Comparison of ENCODE assay signal across 10 cellular contexts in the genomic region with DNA sequence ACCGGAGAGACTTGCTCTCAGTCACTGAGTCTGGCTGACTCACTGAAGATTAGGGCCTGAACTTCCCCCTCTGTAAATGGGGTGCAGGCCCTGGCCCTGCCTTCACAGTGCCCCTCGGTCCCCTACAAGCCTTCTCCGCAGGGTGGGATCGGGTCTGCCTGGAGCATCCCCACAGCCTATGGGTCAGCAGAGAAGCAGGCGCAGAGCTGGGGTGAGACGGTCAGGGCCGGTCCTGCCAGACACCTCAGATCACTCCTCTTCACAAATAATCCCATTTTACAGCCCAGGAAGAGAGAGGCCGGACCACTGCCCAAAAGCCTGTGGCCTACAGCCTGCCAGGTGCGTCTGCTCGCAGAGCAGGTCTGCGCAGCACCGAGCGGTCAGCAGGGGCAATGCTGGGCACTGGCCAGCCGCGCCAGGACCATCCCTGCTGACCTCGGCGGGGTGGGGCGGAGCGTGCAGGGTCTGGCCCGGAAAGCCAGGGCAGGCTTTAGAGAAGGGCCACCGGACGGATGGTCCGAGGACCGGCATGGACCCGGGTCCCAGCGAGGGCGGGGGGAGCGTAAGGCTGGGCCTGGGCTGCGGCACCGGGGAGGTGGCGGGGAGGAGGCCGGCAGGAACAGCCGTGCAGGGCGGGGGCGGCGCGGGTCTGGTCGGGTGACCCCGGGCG. TPM values are rescaled to one million over a fixed set of nuclear protein-coding genes. Genes with fewer than 3 reads are reported as not detected.
DNase-seq lines count a peak whose midpoint lies in the region; ATAC-seq, FAIRE-seq and TF ChIP-seq lines count a peak whose summit lies in the region.
"Had no signal": no experiment of that assay in that cellular context is flagged by ENCODE, and none has a peak within 500 bp of the region (broad histone marks: within the 10 kb centered on the region; RNA-seq: fewer than 3 reads in every experiment).

No MANE protein-coding gene starts in this region.

- H3K9me3 Mint-ChIP-seq in CD14-positive monocyte = peaks cover 0 to 5% (median 0%) of the 10 kb centered on the region in 7 donors

- peaks cover 10% of the 10 kb centered on the region for H3K4me1 Mint-ChIP-seq in CD14-positive monocyte

- H3K4me3 Mint-ChIP-seq in CD14-positive monocyte = peak overlapping the region; percentile 75 to 87

- peak overlapping the region; percentile 64 for H3K4me3 ChIP-seq in SJCRH30
- H3K4me3 ChIP-seq in fibroblast of mammary gland (ENCODE audit: control insufficient read depth, low read depth, low read length) = peak overlapping the region; percentile 29
- peak overlapping the region; percentile 57 for H3K4me3 ChIP-seq in ovary

- H3K27me3 ChIP-seq in SJCRH30 = peaks cover 19% of the 10 kb centered on the region
- H3K27me3 ChIP-seq in ovary = no peaks in the 10 kb centered on the region

- no peak for DNase-seq in CD14-positive monocyte (ENCODE audit: low spot score)
- DNase-seq in SJCRH30 = no peak
- DNase-seq in fibroblast of mammary gland (ENCODE audit: low read depth) = no peak
- DNase-seq in ovary = peak in 3 of 5 donors; percentile 46 to 64 (median 56)
- no peak for DNase-seq in GDM1 (lab: John Stamatoyannopoulos, UW)
- no peak for DNase-seq in HTR-8/SVneo (ENCODE audit: insufficient read length, low spot score)
- no peak for DNase-seq in stimulated activated CD4-positive, alpha-beta T cell treated with anti-CD3 and anti-CD28 coated beads, Interleukin-12 subunit alpha, Interleukin-12 subunit beta, amount 100 ng/mL, for 4 hours
- DNase-seq: stimulated activated naive CD4-positive, alpha-beta T cell treated with Interleukin-2 at 50 U/mL for 16 hours had no signal

- no peak for FAIRE-seq in HTR-8/SVneo (lab: Jason Lieb, UNC)

- no peak for TF ChIP-seq CTCF in CD14-positive monocyte (IDR thresholded peaks at IDR 0.05)
- no peak for TF ChIP-seq CTCF in fibroblast of mammary gland (conservative IDR thresholded peaks at IDR 0.05; ENCODE audit: control insufficient read depth, insufficient read depth, low read depth, low read length)
- TF ChIP-seq CTCF in ovary (IDR thresholded peaks at IDR 0.05) = no peak

- peaks cover 29 to 52% (median 32%) of the 10 kb centered on the region in 3 donors for H3K27me3 Mint-ChIP-seq in CD14-positive monocyte (ENCODE audit: low read depth in 3 of 3)

- H3K36me3 ChIP-seq in SJCRH30 (no peaks in the 10 kb centered on the region), ovary (no peaks in the 10 kb centered on the region)

- 0 out of 2 replicates have a peak, but pooled peaks cover 3% of the 10 kb centered on the region for H3K4me1 ChIP-seq in SJCRH30
- peaks cover 11% of the 10 kb centered on the region for H3K4me1 ChIP-seq in ovary (ENCODE audit: insufficient read depth)

- ATAC-seq in GM18870 (IDR thresholded peaks at IDR 0.05; ENCODE audit: unreplicated experiment) = no peak

- TF ChIP-seq POLR2A in ovary (IDR thresholded peaks at IDR 0.05) = no peak

- no peaks in the 10 kb centered on the region for H3K9me3 ChIP-seq in SJCRH30 (replicated peaks)
- no peaks in the 10 kb centered on the region for H3K9me3 ChIP-seq in ovary

- H3K27ac ChIP-seq in SJCRH30 (no peak overlapping the region), ovary (no peak overlapping the region)

- no peak overlapping the region for H3K27ac Mint-ChIP-seq in CD14-positive monocyte

- TF ChIP-seq EP300 in ovary (IDR thresholded peaks at IDR 0.05) = no peak

- H3K36me3 Mint-ChIP-seq in CD14-positive monocyte = peaks cover 0 to 2% of the 10 kb centered on the region in 2 donors

- WGBS in ovary, 3 donors = 16 to 28% (median 19%) methylated on average over 24 to 40 of the region's 40 CpGs

- intact Hi-C loops in CD14-positive monocyte (cut with micrococcal nuclease) = no loop called here
- intact Hi-C loops in ovary (cut with DNase I) = no loop called here

RNA-seq across cellular contexts. Expression of gene SEPTIN5, which starts 0.5 kb away (rescaled TPM):
- under 1 TPM in 1 of 2 donors, not detected in 1; 0.50 TPM for polyA plus RNA-seq in CD14-positive monocyte
- 11.2 and 11.9 TPM in 2 replicates for total RNA-seq in SJCRH30 (2014; rRNA removed; shearing (Covaris generic))
- total RNA-seq in ovary = 10 to 100 TPM; 21.0 to 55.0 (median 38.9) TPM
- polyA plus RNA-seq in ovary = 10 to 100 TPM; 29.2 to 30.9 TPM
- total RNA-seq: OCI-LY7 had no signal

RNA-seq across cellular contexts. Expression of gene GP1BB, which starts 9.6 kb away (rescaled TPM):
- polyA plus RNA-seq in CD14-positive monocyte = 1 to 10 TPM in 1 of 2 donors, under 1 TPM in 1; 0.26 to 1.5 TPM
- 2.5 and 4.4 TPM in 2 replicates for total RNA-seq in SJCRH30 (2014; rRNA removed; shearing (Covaris generic))
- 10 to 100 TPM in 1 of 7 donors, 1 to 10 TPM in 5, under 1 TPM in 1; 0.71 to 21.5 (median 8.4) TPM for total RNA-seq in ovary
- polyA plus RNA-seq in ovary = 1 to 10 TPM in 1 of 2 donors, not detected in 1; 3.7 TPM
- total RNA-seq: OCI-LY7 had no signal

RNA-seq across cellular contexts. Expression of gene TBX1, which starts 46.8 kb away (rescaled TPM):
- polyA plus RNA-seq in CD14-positive monocyte (not detected), ovary (1 to 10 TPM; 1.2 to 3.2 TPM)
- 11.8 and 11.9 TPM in 2 replicates for total RNA-seq in SJCRH30 (2014; rRNA removed; shearing (Covaris generic))
- 10 to 100 TPM in 1 of 7 donors, 1 to 10 TPM in 5, not detected in 1; 1.5 to 23.8 (median 2.9) TPM for total RNA-seq in ovary

Comparison
In these comparisons a context has a peak if more than half of its experiments do, and no peak if none do; other contexts are left out.
1. DNase-seq: peak in ovary (3 of 5); none in CD14-positive monocyte (single experiment), SJCRH30 (0 of 2), fibroblast of mammary gland (single experiment), GDM1 (single experiment), HTR-8/SVneo (single experiment) and stimulated activated CD4-positive, alpha-beta T cell treated with anti-CD3 and anti-CD28 coated beads, Interleukin-12 subunit alpha, Interleukin-12 subunit beta, amount 100 ng/mL, for 4 hours (single experiment).
2. Peak in every context shown above with its lines, with median percentiles within 50 percentile points of each other: H3K4me3 ChIP-seq.